In genomic region chr12:57693317-57693658, GRCh38 we compare ENCODE assay signal across 10 cellular contexts. TPM values are rescaled to one million over a fixed set of nuclear protein-coding genes. Genes with fewer than 3 reads are reported as not detected.
DNase-seq lines count a peak whose midpoint lies in the region; ATAC-seq and TF ChIP-seq lines count a peak whose summit lies in the region.
"Had no signal": no experiment of that assay in that cellular context is flagged by ENCODE, and none has a peak within 500 bp of the region (broad histone marks: within the 10 kb centered on the region; RNA-seq: fewer than 3 reads in every experiment).

No MANE protein-coding gene starts in this region.

- H3K4me1 ChIP-seq in thoracic aorta (ENCODE audit: control insufficient read depth in 1 of 2, low read depth in 2 of 2) = peaks cover 7 to 13% of the 10 kb centered on the region in 2 donors

- peaks cover 0 to 4% of the 10 kb centered on the region in 2 donors for H3K36me3 Mint-ChIP-seq in activated naive CD4-positive, alpha-beta T cell treated with anti-CD3 and anti-CD28 coated beads, Interleukin-2, amount 50 U/mL, for 72 hours

- no peak overlapping the region for H3K9ac ChIP-seq in SK-N-MC (ENCODE audit: insufficient read length)

- intact Hi-C loops in left colon (cut with DNase I, micrococcal nuclease) = no loop called here

- ATAC-seq in activated naive CD4-positive, alpha-beta T cell treated with anti-CD3 and anti-CD28 coated beads, Interleukin-2, amount 50 U/mL, for 72 hours = peak; percentile 1 to 2
- ATAC-seq in left colon (no peak), thoracic aorta (ENCODE audit: insufficient number of reproducible peaks, low FRiP score, low read depth) (no peak), HG03280 (IDR thresholded peaks at IDR 0.05; ENCODE audit: unreplicated experiment) (no peak), GM18511 (IDR thresholded peaks at IDR 0.05; ENCODE audit: unreplicated experiment) (no peak), HG03565 (IDR thresholded peaks at IDR 0.05; ENCODE audit: unreplicated experiment) (no peak)

- H3K27me3 ChIP-seq in thoracic aorta (replicated peaks; ENCODE audit: insufficient read depth) = no peaks in the 10 kb centered on the region

- no peak overlapping the region for H3K27ac ChIP-seq in SK-N-MC
- H3K27ac ChIP-seq in thoracic aorta = no peak overlapping the region

- H3K9me3 ChIP-seq in SK-N-MC (ENCODE audit: low read depth, low read length) (0 out of 2 replicates have a peak, but pooled peaks cover 3% of the 10 kb centered on the region), thoracic aorta (no peaks in the 10 kb centered on the region)

- no peak overlapping the region for H3K27ac Mint-ChIP-seq in activated naive CD4-positive, alpha-beta T cell treated with anti-CD3 and anti-CD28 coated beads, Interleukin-2, amount 50 U/mL, for 72 hours
- H3K27ac Mint-ChIP-seq: T-helper 1 cell treated with Interleukin-12 subunit alpha and Interleukin-12 subunit beta and Interleukin-4 antibody, amounts not matched to agents 30 μg/mL and 1 μg/mL, for 36 hours had no signal

- DNase-seq in activated naive CD4-positive, alpha-beta T cell treated with anti-CD3 and anti-CD28 coated beads, Interleukin-2, amount 50 U/mL, for 72 hours (ENCODE audit: low spot score in 2 of 2) = no peak
- DNase-seq in activated naive CD4-positive, alpha-beta T cell treated with anti-CD3 and anti-CD28 coated beads, Interleukin-2, amount 50 U/mL, for 16 hours = no peak
- DNase-seq in SK-N-MC (ENCODE audit: low read depth, low spot score) (no peak), left colon (peak; percentile 28 to 31), thoracic aorta (ENCODE audit: low spot score) (no peak)

- H3K36me3 ChIP-seq in SK-N-MC (ENCODE audit: insufficient read depth, low read length) = peaks cover 4% of the 10 kb centered on the region; the same call in 1 of the 2 replicates
- peaks cover 18% of the 10 kb centered on the region for H3K36me3 ChIP-seq in thoracic aorta

- H3K4me3 ChIP-seq in SK-N-MC = peak overlapping the region; percentile 64
- peak overlapping the region; percentile 89 for H3K4me3 ChIP-seq in thoracic aorta

- H3K9me3 Mint-ChIP-seq in activated naive CD4-positive, alpha-beta T cell treated with anti-CD3 and anti-CD28 coated beads, Interleukin-2, amount 50 U/mL, for 72 hours = no peaks in the 10 kb centered on the region
- H3K9me3 Mint-ChIP-seq: neural crest cell; T-helper 1 cell treated with Interleukin-12 subunit alpha and Interleukin-12 subunit beta and Interleukin-4 antibody, amounts not matched to agents 30 μg/mL and 1 μg/mL, for 36 hours had no signal

- no peak for TF ChIP-seq CTCF in thoracic aorta (IDR thresholded peaks at IDR 0.05)

RNA-seq across cellular contexts. Expression of gene OS9, which starts 0.6 kb away (rescaled TPM):
- total RNA-seq in activated naive CD4-positive, alpha-beta T cell treated with anti-CD3 and anti-CD28 coated beads, Interleukin-2, amount 50 U/mL, for 72 hours = 100 to 1,000 TPM in 1 of 2 donors, 10 to 100 TPM in 1; 87.1 to 116 TPM
- 100 to 1,000 TPM; 310 to 322 TPM for total RNA-seq in left colon
- 100 to 1,000 TPM; 253 to 381 TPM for total RNA-seq in thoracic aorta

RNA-seq across cellular contexts. Expression of gene AGAP2, which starts 45.3 kb away (rescaled TPM):
- total RNA-seq in activated naive CD4-positive, alpha-beta T cell treated with anti-CD3 and anti-CD28 coated beads, Interleukin-2, amount 50 U/mL, for 72 hours = 10 to 100 TPM; 28.9 to 38.4 TPM
- total RNA-seq in left colon = 1 to 10 TPM in 1 of 2 donors, under 1 TPM in 1; 0.92 to 1.5 TPM
- total RNA-seq in thoracic aorta = 1 to 10 TPM; 1.2 to 3.5 TPM

RNA-seq across cellular contexts. Expression of gene TSPAN31, which starts 51.6 kb away (rescaled TPM):
- total RNA-seq in activated naive CD4-positive, alpha-beta T cell treated with anti-CD3 and anti-CD28 coated beads, Interleukin-2, amount 50 U/mL, for 72 hours = 10 to 100 TPM in 1 of 2 donors, 1 to 10 TPM in 1; 9.7 to 15.1 TPM
- total RNA-seq in left colon (10 to 100 TPM; 28.9 to 40.6 TPM), thoracic aorta (100 to 1,000 TPM in 1 of 2 donors, 10 to 100 TPM in 1; 58.8 to 115 TPM)

RNA-seq across cellular contexts. Expression of gene CDK4, which starts 58.8 kb away (rescaled TPM):
- 100 to 1,000 TPM; 183 to 191 TPM for total RNA-seq in activated naive CD4-positive, alpha-beta T cell treated with anti-CD3 and anti-CD28 coated beads, Interleukin-2, amount 50 U/mL, for 72 hours
- total RNA-seq in left colon (10 to 100 TPM; 38.4 to 46.0 TPM), thoracic aorta (10 to 100 TPM; 52.3 to 72.8 TPM)

Comparison
In these comparisons a context has a peak if more than half of its experiments do, and no peak if none do; other contexts are left out.
1. ATAC-seq: peak in activated naive CD4-positive, alpha-beta T cell treated with anti-CD3 and anti-CD28 coated beads, Interleukin-2, amount 50 U/mL, for 72 hours (2 of 2); none in left colon (single experiment), thoracic aorta (single experiment), HG03280 (single experiment), GM18511 (single experiment) and HG03565 (single experiment).
2. DNase-seq: peak in left colon (2 of 2); none in activated naive CD4-positive, alpha-beta T cell treated with anti-CD3 and anti-CD28 coated beads, Interleukin-2, amount 50 U/mL, for 72 hours (0 of 2), activated naive CD4-positive, alpha-beta T cell treated with anti-CD3 and anti-CD28 coated beads, Interleukin-2, amount 50 U/mL, for 16 hours (single experiment), SK-N-MC (single experiment) and thoracic aorta (single experiment).
3. RNA of gene AGAP2, which starts 45.3 kb away (total RNA-seq): 28.9 to 38.4 TPM in activated naive CD4-positive, alpha-beta T cell treated with anti-CD3 and anti-CD28 coated beads, Interleukin-2, amount 50 U/mL, for 72 hours; 1.2 to 3.5 TPM in thoracic aorta and 0.92 to 1.5 TPM in left colon; every median in the first group is over 4 times any median in the second.